Comparison of ENCODE assay signal across 23 cellular contexts in genomic region chr7:142774826-142775225, GRCh38. TPM values are rescaled to one million over a fixed set of nuclear protein-coding genes. Genes with fewer than 3 reads are reported as not detected.
DNase-seq lines count a peak whose midpoint lies in the region; ATAC-seq, FAIRE-seq and TF ChIP-seq lines count a peak whose summit lies in the region.
"Had no signal": no experiment of that assay in that cellular context is flagged by ENCODE, and none has a peak within 500 bp of the region (broad histone marks: within the 10 kb centered on the region; RNA-seq: fewer than 3 reads in every experiment).

No MANE protein-coding gene starts in this region.

- no peaks in the 10 kb centered on the region for H3K36me3 ChIP-seq in astrocyte (ENCODE audit: insufficient read depth, low read length)
- H3K36me3 ChIP-seq: MG63 had no signal

- H3K9me3 ChIP-seq in astrocyte (ENCODE audit: insufficient read depth, low read depth, low read length): no peaks in the 10 kb centered on the region
- H3K9me3 ChIP-seq: MG63 had no signal

- H3K4me1 Mint-ChIP-seq in natural killer cell (peaks cover 69 to 78% of the 10 kb centered on the region in 2 donors), astrocyte (ENCODE audit: low read depth, unreplicated experiment) (peaks cover 1% of the 10 kb centered on the region)
- peaks cover 30 to 41% of the 10 kb centered on the region in 2 donors for H3K4me1 Mint-ChIP-seq in natural killer cell treated with Interleukin-12 subunit alpha and Interleukin-12 subunit beta and Interleukin-15 and Interleukin-18, amount 100 ng/mL, for 72 hours (ENCODE audit: low read depth in 2 of 2)

- peak overlapping the region; percentile 43 for H3K4me2 ChIP-seq in astrocyte (ENCODE audit: low read length)
- H3K4me2 ChIP-seq: GM23338 had no signal

- H3K4me3 ChIP-seq in astrocyte (ENCODE audit: insufficient read depth, low read depth, low read length): no peak overlapping the region
- H3K4me3 ChIP-seq: GM12878, GM23338, MG63 had no signal

- no peak for ATAC-seq in natural killer cell
- no peak for ATAC-seq in natural killer cell treated with Interleukin-12 subunit alpha and Interleukin-12 subunit beta and Interleukin-15 and Interleukin-18, amount 100 ng/mL, for 72 hours
- ATAC-seq: GM12878, GM23338, Right ventricle myocardium inferior had no signal

- H3K9me3 Mint-ChIP-seq in natural killer cell (no peaks in the 10 kb centered on the region), astrocyte (ENCODE audit: unreplicated experiment) (no peaks in the 10 kb centered on the region)
- H3K9me3 Mint-ChIP-seq in natural killer cell treated with Interleukin-12 subunit alpha and Interleukin-12 subunit beta and Interleukin-15 and Interleukin-18, amount 100 ng/mL, for 72 hours: no peaks in the 10 kb centered on the region
- H3K9me3 Mint-ChIP-seq: GM23338 had no signal

- H3K4me1 ChIP-seq in astrocyte (ENCODE audit: insufficient read depth, low read length): peaks cover 12% of the 10 kb centered on the region

- H3K27me3 Mint-ChIP-seq in natural killer cell (ENCODE audit: low read depth in 2 of 2): no peaks in the 10 kb centered on the region
- no peaks in the 10 kb centered on the region for H3K27me3 Mint-ChIP-seq in natural killer cell treated with Interleukin-12 subunit alpha and Interleukin-12 subunit beta and Interleukin-15 and Interleukin-18, amount 100 ng/mL, for 72 hours
- peaks cover 37% of the 10 kb centered on the region for H3K27me3 Mint-ChIP-seq in astrocyte (ENCODE audit: low read depth, unreplicated experiment)

- H3K4me3 Mint-ChIP-seq in natural killer cell (no peak overlapping the region), astrocyte (ENCODE audit: unreplicated experiment) (no peak overlapping the region)
- no peak overlapping the region for H3K4me3 Mint-ChIP-seq in natural killer cell treated with Interleukin-12 subunit alpha and Interleukin-12 subunit beta and Interleukin-15 and Interleukin-18, amount 100 ng/mL, for 72 hours
- H3K4me3 Mint-ChIP-seq: GM23338 had no signal

- H3K36me3 Mint-ChIP-seq in natural killer cell (no peaks in the 10 kb centered on the region), astrocyte (ENCODE audit: low read depth, unreplicated experiment) (peaks cover 4% of the 10 kb centered on the region)
- H3K36me3 Mint-ChIP-seq in natural killer cell treated with Interleukin-12 subunit alpha and Interleukin-12 subunit beta and Interleukin-15 and Interleukin-18, amount 100 ng/mL, for 72 hours: peaks cover 4% of the 10 kb centered on the region

- no peaks in the 10 kb centered on the region for H3K79me2 ChIP-seq in astrocyte (ENCODE audit: insufficient read depth, low read length)

- H3K27ac Mint-ChIP-seq in natural killer cell (peak overlapping the region; percentile 19 to 29), astrocyte (ENCODE audit: unreplicated experiment) (no peak overlapping the region)
- H3K27ac Mint-ChIP-seq in natural killer cell treated with Interleukin-12 subunit alpha and Interleukin-12 subunit beta and Interleukin-15 and Interleukin-18, amount 100 ng/mL, for 72 hours: peak overlapping the region in 1 of 2 donors; percentile 13
- H3K27ac Mint-ChIP-seq: GM23338 had no signal

- TF ChIP-seq POLR2A in erythroblast (IDR thresholded peaks at IDR 0.05; ENCODE audit: low read length): no peak

- no peak overlapping the region for H3K9ac ChIP-seq in astrocyte (ENCODE audit: low read length)

- no peaks in the 10 kb centered on the region for H4K20me1 ChIP-seq in astrocyte (ENCODE audit: insufficient read depth, low read length)

- intact Hi-C loops in natural killer cell (cut with micrococcal nuclease): loop anchor here (10.0 kb wide), 1 partner anchor 60 kb away; no protein-coding TSS in a partner anchor

- TF ChIP-seq CTCF in natural killer cell (IDR thresholded peaks at IDR 0.05): no peak
- no peak for TF ChIP-seq CTCF in astrocyte (IDR thresholded peaks at IDR 0.05; ENCODE audit: insufficient read depth, low read depth, low read length)

- FAIRE-seq in astrocyte (lab: Jason Lieb, UNC) (no peak), urothelium cell line (lab: Jason Lieb, UNC) (no peak)
- FAIRE-seq: A204.1, GM12878, GM18507, GM19239 had no signal

- H2AFZ ChIP-seq in astrocyte (ENCODE audit: low read depth, low read length): no peak overlapping the region
- H2AFZ ChIP-seq: GM23338 had no signal

- DNase-seq in natural killer cell: no peak
- no peak for DNase-seq in natural killer cell treated with Interleukin-12 subunit alpha and Interleukin-12 subunit beta and Interleukin-15 and Interleukin-18, amount 100 ng/mL, for 72 hours (ENCODE audit: low spot score)
- peak; percentile 69 for DNase-seq in astrocyte (ENCODE audit: low read depth)
- peak; percentile 5 for DNase-seq in glomerular visceral epithelial cell (ENCODE audit: extremely low spot score)
- peak; percentile 31 for DNase-seq in urothelium cell line (ENCODE audit: low spot score)
- no peak for DNase-seq in SIG-M5 (lab: John Stamatoyannopoulos, UW)
- no peak for DNase-seq in midbrain (lab: John Stamatoyannopoulos, UW)
- no peak for DNase-seq in erythroblast (lab: John Stamatoyannopoulos, UW)
- DNase-seq: DMS153, KG1, MG63, NCI-H1092 treated with DMSO at 0.1 percent for 48 hours, NCI-H1694, NCI-H2107, NCI-H446, NCI-H748 treated with DMSO at 0.1 percent for 48 hours had no signal

- H3K27ac ChIP-seq in astrocyte (ENCODE audit: low read depth, low read length): peak overlapping the region; percentile 24
- H3K27ac ChIP-seq: C4-2B had no signal

- peaks cover 10% of the 10 kb centered on the region for H3K27me3 ChIP-seq in astrocyte (ENCODE audit: insufficient read depth, low read length)
- H3K27me3 ChIP-seq: MG63 had no signal

RNA-seq across cellular contexts. Expression of gene PRSS2, which starts 4.1 kb away (rescaled TPM):
- total RNA-seq in natural killer cell: not detected
- under 1 TPM in 1 of 2 donors, not detected in 1; 0.76 TPM for total RNA-seq in natural killer cell treated with Interleukin-12 subunit alpha and Interleukin-12 subunit beta and Interleukin-15 and Interleukin-18, amount 100 ng/mL, for 72 hours
- total RNA-seq in astrocyte: not detected in 2 replicates
- total RNA-seq: GM23338, Right ventricle myocardium inferior had no signal

RNA-seq across cellular contexts. Expression of gene PRSS1, which starts 25.6 kb away (rescaled TPM):
- total RNA-seq in natural killer cell (not detected), astrocyte (not detected in 2 replicates)
- total RNA-seq in natural killer cell treated with Interleukin-12 subunit alpha and Interleukin-12 subunit beta and Interleukin-15 and Interleukin-18, amount 100 ng/mL, for 72 hours: not detected
- total RNA-seq: GM23338, Right ventricle myocardium inferior had no signal

Comparison
In these comparisons a context has a peak if more than half of its experiments do, and no peak if none do; other contexts are left out.
1. DNase-seq: peak in astrocyte (single experiment), glomerular visceral epithelial cell (single experiment) and urothelium cell line (single experiment); none in natural killer cell (single experiment), natural killer cell treated with Interleukin-12 subunit alpha and Interleukin-12 subunit beta and Interleukin-15 and Interleukin-18, amount 100 ng/mL, for 72 hours (single experiment), SIG-M5 (single experiment), midbrain (single experiment) and erythroblast (0 of 2).